8 cellular contexts compared by ENCODE assay signal in the genomic region with DNA sequence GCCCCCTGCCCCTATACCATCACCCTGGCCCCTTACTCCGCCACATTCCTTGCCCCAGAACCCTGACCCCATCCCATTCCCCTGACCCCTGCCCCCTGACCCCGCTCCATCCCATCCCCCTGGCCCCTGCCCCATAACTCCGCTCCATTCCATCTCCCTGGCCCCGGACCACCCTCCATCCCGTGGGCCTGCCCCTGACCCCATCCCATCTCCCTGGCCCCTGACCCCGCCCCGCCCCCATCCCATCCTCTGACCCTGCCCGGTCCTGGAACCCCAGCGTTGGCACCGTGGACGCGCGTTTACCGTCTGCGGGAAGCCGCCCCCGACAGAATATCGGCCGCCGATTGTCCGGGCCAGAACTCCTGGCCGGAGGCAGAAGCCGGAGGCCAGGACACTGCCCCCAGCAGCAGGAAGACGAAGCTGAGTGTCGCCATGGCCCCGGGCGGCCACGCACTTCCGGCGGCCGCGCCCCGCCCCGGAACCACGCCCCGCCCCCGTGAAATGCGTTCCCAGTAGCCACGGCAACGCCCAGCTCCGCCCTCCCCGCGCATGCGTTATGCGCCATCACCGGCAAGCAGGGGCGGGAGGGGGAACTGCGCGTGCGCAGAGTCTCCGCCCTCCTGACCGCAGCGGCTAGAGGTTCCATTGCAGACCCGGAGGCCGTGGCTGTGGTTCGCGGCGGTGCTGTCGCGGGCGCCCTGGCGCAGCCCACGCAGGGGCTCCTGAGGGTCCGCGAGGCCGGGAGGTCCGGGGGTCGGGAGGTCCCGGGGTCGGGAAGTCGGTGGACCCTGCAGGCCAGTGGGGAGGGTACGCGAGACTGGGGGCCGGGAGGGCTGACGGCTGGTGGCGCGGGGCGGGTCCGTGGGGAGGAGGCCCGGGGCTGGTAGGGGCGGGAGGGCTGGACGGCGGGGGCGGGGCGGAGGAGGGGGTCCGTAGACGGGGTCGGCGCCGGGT. TPM values are rescaled to one million over a fixed set of nuclear protein-coding genes. Genes with fewer than 3 reads are reported as not detected.
DNase-seq lines count a peak whose midpoint lies in the region; ATAC-seq, FAIRE-seq and TF ChIP-seq lines count a peak whose summit lies in the region.

A gene with protein sequence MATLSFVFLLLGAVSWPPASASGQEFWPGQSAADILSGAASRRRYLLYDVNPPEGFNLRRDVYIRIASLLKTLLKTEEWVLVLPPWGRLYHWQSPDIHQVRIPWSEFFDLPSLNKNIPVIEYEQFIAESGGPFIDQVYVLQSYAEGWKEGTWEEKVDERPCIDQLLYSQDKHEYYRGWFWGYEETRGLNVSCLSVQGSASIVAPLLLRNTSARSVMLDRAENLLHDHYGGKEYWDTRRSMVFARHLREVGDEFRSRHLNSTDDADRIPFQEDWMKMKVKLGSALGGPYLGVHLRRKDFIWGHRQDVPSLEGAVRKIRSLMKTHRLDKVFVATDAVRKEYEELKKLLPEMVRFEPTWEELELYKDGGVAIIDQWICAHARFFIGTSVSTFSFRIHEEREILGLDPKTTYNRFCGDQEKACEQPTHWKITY (minus strand): TSS at position 458 of the 954 bp plus-strand sequence. CDS start 24 bp downstream, at position 434.

- TF ChIP-seq CTCF in HL-60 (IDR thresholded peaks at IDR 0.05; ENCODE audit: insufficient read depth, low read length) (no peak), HepG2 (CRISPR knock-in tag; IDR thresholded peaks at IDR 0.05) (no peak)

- no peak within 1 kb of the TSS for H2AFZ ChIP-seq in HepG2 (ENCODE audit: low read length)

- CTCF ChIA-PET in HepG2 (lab: Yijun Ruan, JAX; ENCODE audit: low intra/inter-chr PET ratio, low total read pairs): no interaction called here

- no peaks in the 10 kb centered on the region for H4K20me1 ChIP-seq in HepG2 (ENCODE audit: insufficient read depth, low read length)

- ATAC-seq in CD4-positive, CD25-positive, alpha-beta regulatory T cell (ENCODE audit: low read depth in 2 of 2): peak; percentile 82 to 84
- peak; percentile 85 for ATAC-seq in GM19455 (IDR thresholded peaks at IDR 0.05; ENCODE audit: unreplicated experiment)
- ATAC-seq in HepG2: peak; percentile 73

- H3K79me2 ChIP-seq in HepG2 (ENCODE audit: insufficient read depth, low read length): peaks cover 13% of the 10 kb centered on the region

- H3K4me3 Mint-ChIP-seq in CD4-positive, CD25-positive, alpha-beta regulatory T cell: peak within 1 kb of the TSS; percentile 85 to 94 (median 92)
- H3K4me3 Mint-ChIP-seq in dendritic cell treated with granulocyte-macrophage colony-stimulating factor and Interleukin-4, amounts not matched to agents 40 ng/mL and 50 ng/mL, for 4 days: peak within 1 kb of the TSS; percentile 85

- peak within 1 kb of the TSS; percentile 86 to 96 (median 87) for H3K27ac Mint-ChIP-seq in CD4-positive, CD25-positive, alpha-beta regulatory T cell
- H3K27ac Mint-ChIP-seq in dendritic cell treated with granulocyte-macrophage colony-stimulating factor and Interleukin-4, amounts not matched to agents 40 ng/mL and 50 ng/mL, for 4 days: peak within 1 kb of the TSS; percentile 87

- peak; percentile 95 to 98 (median 96) for DNase-seq in CD4-positive, CD25-positive, alpha-beta regulatory T cell
- DNase-seq in HL-60 (ENCODE audit: low read depth in 1 of 2, low spot score in 1 of 2) (peak; percentile 90 to 94), NCI-H82 treated with DMSO at 0.1 percent for 48 hours (lab: John Stamatoyannopoulos, UW; ENCODE audit: unreplicated experiment) (peak; percentile 68), HepG2 (ENCODE audit: low spot score) (peak; percentile 86)
- DNase-seq in activated CD4-positive, alpha-beta T cell treated with anti-CD3 and anti-CD28 coated beads, Interleukin-2, amount 50 U/mL, for 48 hours: peak; percentile 98 to 99
- peak; percentile 99 for DNase-seq in stimulated activated CD4-positive, alpha-beta T cell treated with anti-CD3 and anti-CD28 coated beads, Interleukin-2, amount 100 ng/mL, for 48 hours

- peak within 1 kb of the TSS; percentile 75 for H3K4me2 ChIP-seq in HepG2 (ENCODE audit: low read depth, low read length)

- H3K4me3 ChIP-seq in CD4-positive, CD25-positive, alpha-beta regulatory T cell (ENCODE audit: low read depth, low read length): no peak within 1 kb of the TSS
- peak within 1 kb of the TSS; percentile 93 for H3K4me3 ChIP-seq in HL-60 (replicated peaks; ENCODE audit: insufficient read depth, low read length)
- peak within 1 kb of the TSS; percentile 81 to 95 (median 85) for H3K4me3 ChIP-seq in HepG2 (replicated peaks in 1 of 3; ENCODE audit: insufficient read depth in 1 of 3, low read depth in 2 of 3, low read length in 3 of 3)

- BruUV-seq in HepG2 (replicated peaks; lab: Mats Ljungman, UMichigan): no TSS peak

- H3K9me3 Mint-ChIP-seq in CD4-positive, CD25-positive, alpha-beta regulatory T cell: no peaks in the 10 kb centered on the region
- H3K9me3 Mint-ChIP-seq in dendritic cell treated with granulocyte-macrophage colony-stimulating factor and Interleukin-4, amounts not matched to agents 40 ng/mL and 50 ng/mL, for 4 days: no peaks in the 10 kb centered on the region

- H3K4me1 ChIP-seq in CD4-positive, CD25-positive, alpha-beta regulatory T cell (ENCODE audit: control insufficient read depth, insufficient read depth, low read length, poor library complexity, severe bottlenecking): peaks cover 22% of the 10 kb centered on the region
- peaks cover 28% of the 10 kb centered on the region for H3K4me1 ChIP-seq in HepG2 (ENCODE audit: insufficient read depth, low read length)

- H3K27me3 ChIP-seq in CD4-positive, CD25-positive, alpha-beta regulatory T cell (ENCODE audit: control insufficient read depth, insufficient read depth, low read length): no peaks in the 10 kb centered on the region
- H3K27me3 ChIP-seq in HL-60 (ENCODE audit: insufficient read depth, poor library complexity, severe bottlenecking) (no peaks in the 10 kb centered on the region), HepG2 (ENCODE audit: control insufficient read depth in 1 of 2, insufficient read depth in 2 of 2, low read length in 2 of 2) (no peaks in the 10 kb centered on the region)

- peak; percentile 64 for FAIRE-seq in HepG2 (lab: Jason Lieb, UNC)

- no peaks in the 10 kb centered on the region for H3K27me3 Mint-ChIP-seq in CD4-positive, CD25-positive, alpha-beta regulatory T cell
- peaks cover under 1% of the 10 kb centered on the region for H3K27me3 Mint-ChIP-seq in dendritic cell treated with granulocyte-macrophage colony-stimulating factor and Interleukin-4, amounts not matched to agents 40 ng/mL and 50 ng/mL, for 4 days

- TF ChIP-seq RAD21 in HepG2 (CRISPR knock-in tag; IDR thresholded peaks at IDR 0.05): no peak

- in situ Hi-C loops in HepG2 (cut with HindIII; ENCODE audit: extremely low pct_ligation_motif_present, low pct_unique_long_range_greater_than_20kb): no loop called here

- POLR2A ChIA-PET in HepG2 (lab: Yijun Ruan, JAX): interaction anchor here (0.7 to 2.6 kb wide), 13 partner anchors 19 to 268 kb away, joined by 3 to 13 read pairs (median 6); no protein-coding TSS in a partner anchor

- peaks cover 25% of the 10 kb centered on the region for H3K36me3 ChIP-seq in CD4-positive, CD25-positive, alpha-beta regulatory T cell (ENCODE audit: control insufficient read depth, insufficient read depth, low read length)
- H3K36me3 ChIP-seq in HepG2 (replicated peaks in 1 of 2; ENCODE audit: control insufficient read depth in 1 of 2, insufficient read depth in 2 of 2, low read length in 2 of 2): peaks cover 16 to 25% of the 10 kb centered on the region in 2 experiments; a peak in 4 of 5 replicates

- H3K9me3 ChIP-seq in CD4-positive, CD25-positive, alpha-beta regulatory T cell (ENCODE audit: control insufficient read depth in 2 of 2, low read length in 2 of 2): no peaks in the 10 kb centered on the region
- no peaks in the 10 kb centered on the region for H3K9me3 ChIP-seq in HepG2 (ENCODE audit: low read length)

- peaks cover 16 to 41% (median 25%) of the 10 kb centered on the region in 4 donors for H3K4me1 Mint-ChIP-seq in CD4-positive, CD25-positive, alpha-beta regulatory T cell
- H3K4me1 Mint-ChIP-seq in dendritic cell treated with granulocyte-macrophage colony-stimulating factor and Interleukin-4, amounts not matched to agents 40 ng/mL and 50 ng/mL, for 4 days (ENCODE audit: low read depth): peaks cover 32% of the 10 kb centered on the region

- TF ChIP-seq EP300 in HepG2 (IDR thresholded peaks at IDR 0.05; ENCODE audit: low read depth in 2 of 2, low read length in 2 of 2) (0 out of 4 replicates have a peak, but pooled peaks of 1 of the 2 experiments have one; percentile 3), HepG2 (CRISPR knock-in tag; IDR thresholded peaks at IDR 0.05; ENCODE audit: borderline replicate concordance) (no peak)

- peak within 1 kb of the TSS; percentile 86 for H3K27ac ChIP-seq in CD4-positive, CD25-positive, alpha-beta regulatory T cell (ENCODE audit: insufficient read depth, low read length, poor library complexity, severe bottlenecking)
- peak within 1 kb of the TSS; percentile 80 for H3K27ac ChIP-seq in HL-60 (replicated peaks)
- peak within 1 kb of the TSS; percentile 51 for H3K27ac ChIP-seq in HepG2 (ENCODE audit: extremely low read length, insufficient read depth, low read length)

- TF ChIP-seq POLR2A in HepG2 (IDR thresholded peaks at IDR 0.05; ENCODE audit: insufficient read depth in 1 of 2, low read depth in 2 of 2, low read length in 2 of 2): peak in 1 of 2 experiments; percentile 76; a peak in 2 of 4 replicates

- peak within 1 kb of the TSS; percentile 81 for H3K9ac ChIP-seq in HepG2 (ENCODE audit: insufficient read depth, low read depth, low read length)

- H3K36me3 Mint-ChIP-seq in CD4-positive, CD25-positive, alpha-beta regulatory T cell: peaks cover 10% of the 10 kb centered on the region
- H3K36me3 Mint-ChIP-seq in dendritic cell treated with granulocyte-macrophage colony-stimulating factor and Interleukin-4, amounts not matched to agents 40 ng/mL and 50 ng/mL, for 4 days (ENCODE audit: low read depth): peaks cover 38% of the 10 kb centered on the region

- intact Hi-C loops in dendritic cell treated with granulocyte-macrophage colony-stimulating factor and Interleukin-4, amounts not matched to agents 40 ng/mL and 50 ng/mL, for 4 days (cut with micrococcal nuclease): loop anchor here (5.0 kb wide), 1 partner anchor 150 kb away; no protein-coding TSS in a partner anchor
- intact Hi-C loops in HepG2 (cut with micrococcal nuclease; ENCODE audit: unreplicated experiment): no loop called here

- whole genome bisulfite sequencing in HepG2 (ENCODE audit: low lambda C conversion rate): 3% methylated on average over 36 of the region's 90 CpGs

RNA-seq across cellular contexts. Expression of the gene that starts here (rescaled TPM):
- total RNA-seq in CD4-positive, CD25-positive, alpha-beta regulatory T cell: 55.6 TPM
- 1 to 10 TPM; 2.6 to 4.7 (median 3.2) TPM for polyA plus RNA-seq in CD4-positive, CD25-positive, alpha-beta regulatory T cell
- total RNA-seq in HepG2 (2016; rRNA removed; fragmentation: Illumina TruSeq; extraction: Trizol): 9.8 and 24.0 TPM in 2 replicates
- 2.9 and 4.1 TPM in 2 replicates for total RNA-seq in HepG2 (2016; cell fraction: cytosol; rRNA removed; fragmentation: Illumina TruSeq; extraction: Trizol; ENCODE audit: low read depth)
- total RNA-seq in HepG2 (2016; cell fraction: insoluble cytoplasmic fraction; rRNA removed; fragmentation: Illumina TruSeq; extraction: Trizol): 8.5 and 20.1 TPM in 2 replicates
- total RNA-seq in HepG2 (2016; cell fraction: membrane; rRNA removed; fragmentation: Illumina TruSeq; extraction: Trizol): 7.7 and 7.9 TPM in 2 replicates
- 29.0 and 30.4 TPM in 2 replicates for total RNA-seq in HepG2 (2016; cell fraction: nucleus; rRNA removed; fragmentation: Illumina TruSeq; extraction: Trizol)
- 21.7 and 22.8 TPM in 2 replicates for polyA plus RNA-seq in HepG2 (2011; rRNA removed)
- 14.9 and 16.0 TPM in 2 replicates for polyA plus RNA-seq in HepG2 (2011; cell fraction: cytosol; rRNA removed)
- polyA plus RNA-seq in HepG2 (2011; cell fraction: nucleus; rRNA removed): 67.0 and 84.3 TPM in 2 replicates
- 25.3 and 34.5 TPM in 2 replicates for polyA plus RNA-seq in HepG2 (2012)
- 3.3 and 3.7 TPM in 2 replicates for polyA plus RNA-seq in HepG2 (2016; cell fraction: cytosol; fragmentation: Illumina TruSeq; extraction: Trizol; ENCODE audit: low read depth)
- 7.8 and 10.0 TPM in 2 replicates for polyA plus RNA-seq in HepG2 (2016; cell fraction: insoluble cytoplasmic fraction; fragmentation: Illumina TruSeq; extraction: Trizol; ENCODE audit: low read depth)
- 6.3 and 6.9 TPM in 2 replicates for polyA plus RNA-seq in HepG2 (2016; cell fraction: membrane; fragmentation: Illumina TruSeq; extraction: Trizol; ENCODE audit: low read depth)
- polyA plus RNA-seq in HepG2 (2016; cell fraction: nucleus; fragmentation: Illumina TruSeq; extraction: Trizol; ENCODE audit: insufficient read depth, low read depth): 66.5 TPM in 2 replicates
- polyA minus RNA-seq in HepG2 (2011; rRNA and poly(A)+ RNA removed; ENCODE audit: low replicate concordance): 10.4 and 14.1 TPM in 2 replicates
- 8.6 and 9.1 TPM in 2 replicates for polyA minus RNA-seq in HepG2 (2011; cell fraction: cytosol; rRNA and poly(A)+ RNA removed)
- 22.9 and 23.1 TPM in 2 replicates for polyA minus RNA-seq in HepG2 (2011; cell fraction: nucleus; rRNA and poly(A)+ RNA removed)
